In the genomic region with DNA sequence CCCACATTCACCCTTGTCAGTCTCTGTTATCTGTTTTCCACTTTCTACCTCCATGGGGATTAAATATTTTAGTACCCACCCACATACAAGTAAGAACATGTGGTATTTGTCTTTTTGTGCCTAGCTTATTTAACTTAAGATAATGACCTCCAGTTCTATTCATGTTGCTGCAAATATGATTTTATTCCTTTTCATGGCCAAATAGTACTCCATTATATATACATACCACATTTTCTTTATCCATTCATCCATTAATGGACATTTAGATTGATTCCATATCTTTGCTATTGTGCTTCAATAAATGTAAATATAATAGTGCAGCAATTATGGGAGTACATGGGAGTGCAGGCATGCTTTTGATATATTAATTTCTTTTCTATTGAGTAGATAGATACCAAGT, we compare ENCODE assay signal across 25 cellular contexts.
"Had no signal": no experiment of that assay in that cellular context is flagged by ENCODE, and none has a peak within 500 bp of the region (broad histone marks: within the 10 kb centered on the region; RNA-seq: fewer than 3 reads in every experiment).

No MANE protein-coding gene starts in this region.

- H3K27ac ChIP-seq: colonic mucosa, coronary artery, dorsolateral prefrontal cortex, epithelial cell of prostate, esophagus muscularis mucosa, esophagus squamous epithelium, foreskin keratinocyte, gastrocnemius medialis, gastroesophageal sphincter, heart left ventricle, heart right ventricle, hepatocyte had no signal

- H3K27me3 ChIP-seq: colonic mucosa, esophagus muscularis mucosa, esophagus squamous epithelium, gastrocnemius medialis, gastroesophageal sphincter, heart left ventricle, heart right ventricle, hepatocyte had no signal

- H2AFZ ChIP-seq: hepatocyte had no signal

- H3K9me3 ChIP-seq: colonic mucosa, gastrocnemius medialis had no signal

- ATAC-seq: effector memory CD8-positive, alpha-beta T cell; esophagus mucosa; foreskin keratinocyte; gastrocnemius medialis; gastroesophageal sphincter; heart left ventricle; heart right ventricle had no signal

- DNase-seq: colonic mucosa; cortex of kidney; dermis blood vessel endothelial cell; dorsolateral prefrontal cortex; effector CD4-positive, alpha-beta T cell; effector CD8-positive, alpha-beta T cell; effector memory CD4-positive, alpha-beta T cell; effector memory CD8-positive, alpha-beta T cell; endodermal cell; erythroblast; esophagus squamous epithelium; foreskin fibroblast; foreskin keratinocyte; foreskin melanocyte; gastrocnemius medialis; glutamatergic neuron; head of caudate nucleus; heart left ventricle; heart right ventricle had no signal

- H3K4me1 ChIP-seq: colonic mucosa, esophagus muscularis mucosa, esophagus squamous epithelium, foreskin keratinocyte, gastrocnemius medialis, gastroesophageal sphincter, heart left ventricle, heart right ventricle had no signal

- H3K4me2 ChIP-seq: hepatocyte had no signal

- H3K79me2 ChIP-seq: hepatocyte had no signal

- H3K4me3 ChIP-seq: colonic mucosa, coronary artery, dorsolateral prefrontal cortex, esophagus muscularis mucosa, esophagus squamous epithelium, gastrocnemius medialis, gastroesophageal sphincter, heart left ventricle, heart right ventricle, hepatocyte had no signal

- H3K36me3 ChIP-seq: colonic mucosa, esophagus muscularis mucosa, esophagus squamous epithelium, gastrocnemius medialis, gastroesophageal sphincter, heart left ventricle, heart right ventricle had no signal
